In the genomic region with DNA sequence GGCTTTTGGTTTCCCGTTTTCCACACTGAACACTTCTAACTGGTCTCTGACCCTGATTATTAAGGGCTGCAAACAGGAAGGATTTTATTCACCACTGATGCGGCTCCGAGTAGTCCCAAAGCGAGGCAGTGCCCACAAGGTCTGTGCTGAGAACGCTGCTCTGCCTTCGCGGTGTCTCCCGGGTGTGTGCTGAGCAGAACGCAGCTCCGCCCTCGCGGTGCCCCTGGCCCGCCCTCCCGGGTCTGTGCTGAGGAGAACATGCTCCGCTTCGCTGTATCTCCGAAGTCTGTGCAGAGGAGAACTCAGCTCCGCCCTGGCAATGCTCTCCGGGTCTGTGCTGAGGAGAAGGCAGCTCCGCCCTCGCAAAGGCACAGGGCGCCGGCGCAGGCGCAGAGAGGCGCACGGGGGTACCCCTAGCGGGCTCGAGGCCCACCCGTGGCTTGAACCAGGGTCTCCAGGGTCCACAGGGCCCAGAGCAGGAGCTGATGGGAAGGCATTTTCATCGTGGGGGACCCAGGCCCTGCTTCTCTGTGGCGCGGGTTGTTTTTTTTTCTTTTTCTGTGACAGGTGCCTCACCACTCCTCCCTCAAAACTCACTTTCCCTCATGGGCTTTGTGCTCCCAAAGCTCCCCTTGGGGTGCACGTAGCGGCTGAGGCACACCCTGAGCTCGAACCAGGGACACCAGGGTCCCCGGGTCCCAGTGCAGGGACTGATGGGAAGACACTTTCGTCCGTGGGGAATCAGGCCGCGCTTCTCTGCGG, we compare ENCODE assay signal across 8 cellular contexts.
A peak's percentile ranks its signal among the peaks of the same experiment; 100 is the strongest.
DNase-seq lines count a peak whose midpoint lies in the region; ATAC-seq and TF ChIP-seq lines count a peak whose summit lies in the region.
"Not testable (repeated sequence)": the region's sequence is repeated elsewhere in the genome, so short reads cannot be mapped to it uniquely, and the experiment has no call there.

No MANE protein-coding gene starts in this region.

- H3K36me3 Mint-ChIP-seq in activated T-cell treated with anti-CD3 and anti-CD28 coated beads, Interleukin-2, amount 50 U/mL, for 4 hours (ENCODE audit: insufficient read depth), result not testable (repeated sequence)

- not testable (repeated sequence) for H3K36me3 ChIP-seq in kidney epithelial cell (ENCODE audit: control insufficient read depth, insufficient read depth, low read length); skeletal muscle satellite cell (ENCODE audit: insufficient read depth, low read length)

- peak overlapping the region; percentile 71 for H3K4me2 ChIP-seq in skeletal muscle satellite cell (ENCODE audit: low read length)

- not testable (repeated sequence) for H3K9me3 Mint-ChIP-seq in activated T-cell treated with anti-CD3 and anti-CD28 coated beads, Interleukin-2, amount 50 U/mL, for 4 hours

- not testable (repeated sequence) for H3K27me3 Mint-ChIP-seq in activated T-cell treated with anti-CD3 and anti-CD28 coated beads, Interleukin-2, amount 50 U/mL, for 4 hours (ENCODE audit: low read depth)

- H3K4me3 ChIP-seq in choroid plexus epithelial cell (ENCODE audit: low read depth, low read length); kidney epithelial cell (ENCODE audit: low read depth, low read length); skeletal muscle satellite cell (ENCODE audit: low read length): not testable (repeated sequence)

- not testable (repeated sequence) for H3K4me1 Mint-ChIP-seq in activated T-cell treated with anti-CD3 and anti-CD28 coated beads, Interleukin-2, amount 50 U/mL, for 4 hours (ENCODE audit: low read depth)

- not testable (repeated sequence) for H3K9me3 ChIP-seq in skeletal muscle satellite cell (replicated peaks; ENCODE audit: low read length)

- not testable (repeated sequence) for H3K27me3 ChIP-seq in kidney epithelial cell (ENCODE audit: control insufficient read depth, insufficient read depth, low read length); skeletal muscle satellite cell (ENCODE audit: control insufficient read depth, insufficient read depth, low read length)

- peak overlapping the region; percentile 97 for H3K4me3 Mint-ChIP-seq in activated T-cell treated with anti-CD3 and anti-CD28 coated beads, Interleukin-2, amount 50 U/mL, for 4 hours

- not testable (repeated sequence) for H3K4me1 ChIP-seq in skeletal muscle satellite cell (ENCODE audit: control insufficient read depth, insufficient read depth, low read length)

- not testable (repeated sequence) for TF ChIP-seq CTCF in choroid plexus epithelial cell (conservative IDR thresholded peaks at IDR 0.05; ENCODE audit: low read depth, low read length); kidney epithelial cell (IDR thresholded peaks at IDR 0.05; ENCODE audit: insufficient read depth, low read length, poor library complexity, severe bottlenecking)

- DNase-seq in EH (ENCODE audit: low read depth) (peak; percentile 53), SW480 (ENCODE audit: low spot score) (peak; percentile 11), choroid plexus epithelial cell (ENCODE audit: low read depth) (peak; percentile 85), kidney epithelial cell (ENCODE audit: low read depth) (peak; percentile 21)
- peak; percentile 86 for DNase-seq in activated T-cell treated with anti-CD3 and anti-CD28 coated beads, Interleukin-2, amount 50 U/mL, for 4 hours
- DNase-seq in stimulated activated naive CD8-positive, alpha-beta T cell treated with anti-CD3 and anti-CD28 coated beads, Interleukin-15, Interleukin-2, amounts not matched to agents 100 U/mL and 50 U/mL, for 24 hours, result peak; percentile 82

- not testable (repeated sequence) for H3K9ac ChIP-seq in skeletal muscle satellite cell (ENCODE audit: low read depth, low read length)

- ATAC-seq in HG03442 (IDR thresholded peaks at IDR 0.05; ENCODE audit: unreplicated experiment), result peak; percentile 45
- ATAC-seq in activated T-cell treated with anti-CD3 and anti-CD28 coated beads, Interleukin-2, amount 50 U/mL, for 4 hours, result peak; percentile 62
- ATAC-seq in stimulated activated naive CD8-positive, alpha-beta T cell treated with anti-CD3 and anti-CD28 coated beads, Interleukin-15, Interleukin-2, amounts not matched to agents 100 U/mL and 50 U/mL, for 24 hours, result not testable (repeated sequence)

Comparison
In these comparisons a context has a peak if more than half of its experiments do, and no peak if none do; other contexts are left out.
1. DNase-seq: peak in every context shown above with its lines; median percentile 86 in activated T-cell treated with anti-CD3 and anti-CD28 coated beads, Interleukin-2, amount 50 U/mL, for 4 hours; 85 in choroid plexus epithelial cell; 82 in stimulated activated naive CD8-positive, alpha-beta T cell treated with anti-CD3 and anti-CD28 coated beads, Interleukin-15, Interleukin-2, amounts not matched to agents 100 U/mL and 50 U/mL, for 24 hours; 53 in EH; 21 in kidney epithelial cell; 11 in SW480.